15 cellular contexts compared by ENCODE assay signal in genomic region chr7:120583835-120584586, GRCh38.
DNase-seq lines count a peak whose midpoint lies in the region; ATAC-seq, FAIRE-seq and TF ChIP-seq lines count a peak whose summit lies in the region.
"Had no signal": no experiment of that assay in that cellular context is flagged by ENCODE, and none has a peak within 500 bp of the region (broad histone marks: within the 10 kb centered on the region; RNA-seq: fewer than 3 reads in every experiment).

No MANE protein-coding gene starts in this region.

- WGBS in right cardiac atrium: 64% methylated on average over 4 of the region's 4 CpGs

- H3K27ac ChIP-seq in RWPE1: no peak overlapping the region
- no peak overlapping the region for H3K27ac ChIP-seq in right cardiac atrium (ENCODE audit: low read length)
- H3K27ac ChIP-seq: heart left ventricle had no signal

- CTCF ChIA-PET in RWPE1 (lab: Yijun Ruan, JAX): no interaction called here

- H3K4me1 ChIP-seq in right cardiac atrium (ENCODE audit: control insufficient read depth, insufficient read depth, low read length) (no peaks in the 10 kb centered on the region), HAP-1 (peaks cover 5% of the 10 kb centered on the region)
- H3K4me1 ChIP-seq: heart left ventricle had no signal

- no peaks in the 10 kb centered on the region for H3K36me3 ChIP-seq in HAP-1 (replicated peaks)
- H3K36me3 ChIP-seq: heart left ventricle had no signal

- H3K27me3 ChIP-seq in right cardiac atrium (ENCODE audit: control insufficient read depth, insufficient read depth): no peaks in the 10 kb centered on the region
- H3K27me3 ChIP-seq in HAP-1 (ENCODE audit: low read depth): 0 out of 2 replicates have a peak, but pooled peaks cover 2% of the 10 kb centered on the region
- H3K27me3 ChIP-seq: heart left ventricle had no signal

- no peak for ATAC-seq in right cardiac atrium
- ATAC-seq: heart left ventricle, T-cell had no signal

- peak; percentile 85 for FAIRE-seq in H54 (lab: Jason Lieb, UNC)

- no peak overlapping the region for H3K4me3 ChIP-seq in right cardiac atrium (ENCODE audit: low read length)
- no peak overlapping the region for H3K4me3 ChIP-seq in HAP-1
- H3K4me3 ChIP-seq: heart left ventricle, lung had no signal

- in situ Hi-C loops in HAP-1 (cut with MboI; ENCODE audit: low sequenced_read_pairs): no loop called here

- no peak for TF ChIP-seq POLR2A in H54 (IDR thresholded peaks at IDR 0.05; ENCODE audit: low read depth, low read length)

- intact Hi-C loops in right cardiac atrium (cut with DNase I): loop anchor here in 1 of 4 donors (5.0 kb wide), 1 partner anchor 353 kb away; no protein-coding TSS in a partner anchor

- no peak for TF ChIP-seq CTCF in RWPE1 (conservative IDR thresholded peaks at IDR 0.05; ENCODE audit: low read depth)

- peak; percentile 23 for DNase-seq in H54 (ENCODE audit: insufficient read length, low spot score)
- peak; percentile 65 for DNase-seq in RWPE1 (ENCODE audit: low spot score)
- peak; percentile 62 for DNase-seq in fibroblast of the conjunctiva (ENCODE audit: low read depth)
- peak; percentile 15 for DNase-seq in stromal cell of bone marrow (ENCODE audit: low read depth)
- no peak for DNase-seq in cerebellar cortex (ENCODE audit: low spot score)
- DNase-seq in right cardiac atrium: no peak
- no peak for DNase-seq in HAP-1 (ENCODE audit: low spot score in 2 of 2)
- DNase-seq: activated CD4-positive, alpha-beta T cell treated with anti-CD3 and anti-CD28 coated beads, Interleukin-2, amount 50 U/mL, for 4 hours; activated effector memory CD4-positive, alpha-beta T cell treated with anti-CD3 and anti-CD28 coated beads, Interleukin-2, amount 50 U/mL, for 16 hours; central memory CD4-positive, alpha-beta T cell; DND-41; heart left ventricle; NCI-H1417 treated with DMSO at 0.1 percent for 48 hours; T-cell had no signal

- no peaks in the 10 kb centered on the region for H3K9me3 ChIP-seq in right cardiac atrium (ENCODE audit: control insufficient read depth, low read length)
- H3K9me3 ChIP-seq in HAP-1: no peaks in the 10 kb centered on the region
- H3K9me3 ChIP-seq: heart left ventricle had no signal

- POLR2A ChIA-PET in RWPE1 (lab: Yijun Ruan, JAX; ENCODE audit: low non-redundant PET): no interaction called here

Comparison
In these comparisons a context has a peak if more than half of its experiments do, and no peak if none do; other contexts are left out.
1. DNase-seq: peak in H54 (single experiment), RWPE1 (single experiment), fibroblast of the conjunctiva (single experiment) and stromal cell of bone marrow (single experiment); none in cerebellar cortex (single experiment), right cardiac atrium (0 of 3) and HAP-1 (0 of 2).